In the genomic region with DNA sequence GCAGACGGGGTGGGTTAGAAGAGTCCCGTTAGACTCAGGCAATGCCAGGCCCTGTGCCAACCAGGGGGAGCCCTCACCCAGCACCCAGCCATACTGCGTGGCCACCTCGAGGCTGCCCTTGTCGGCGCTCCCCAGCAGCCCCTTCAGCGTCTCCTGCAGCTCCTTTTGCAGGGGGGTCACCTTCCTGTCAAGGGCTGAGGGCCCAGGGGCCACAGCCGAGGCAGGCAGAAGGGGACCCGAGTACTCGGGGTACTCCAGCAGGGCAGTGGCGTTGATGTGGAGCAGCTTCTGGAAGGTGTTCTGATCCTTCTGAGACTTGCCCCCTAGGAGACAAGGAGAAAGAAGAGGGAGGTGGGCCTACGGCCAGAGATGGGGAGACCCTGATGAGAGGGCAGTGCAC, we compare ENCODE assay signal across 31 cellular contexts. TPM values are rescaled to one million over a fixed set of nuclear protein-coding genes. Genes with fewer than 3 reads are reported as not detected.
"Had no signal": no experiment of that assay in that cellular context is flagged by ENCODE, and none has a peak within 500 bp of the region (broad histone marks: within the 10 kb centered on the region; RNA-seq: fewer than 3 reads in every experiment).

No MANE protein-coding gene starts in this region.

- FAIRE-seq: endothelial cell of umbilical vein, islet of Langerhans had no signal

- H3K27ac ChIP-seq: colonic mucosa, esophagus muscularis mucosa, foreskin keratinocyte, gastroesophageal sphincter, heart left ventricle, left lung, ovary, testis, tibial artery, upper lobe of left lung, vagina had no signal

- H3K4me1 ChIP-seq: colonic mucosa, foreskin keratinocyte, testis, tibial artery had no signal

- H3K4me1 Mint-ChIP-seq: stimulated activated effector memory CD8-positive, alpha-beta T cell treated with anti-CD3 and anti-CD28 coated beads, Interleukin-12 subunit alpha, Interleukin-12 subunit beta, amount 100 ng/mL, for 72 hours had no signal

- H3K9me3 Mint-ChIP-seq: naive thymus-derived CD8-positive, alpha-beta T cell; stimulated activated effector memory CD8-positive, alpha-beta T cell treated with anti-CD3 and anti-CD28 coated beads, Interleukin-12 subunit alpha, Interleukin-12 subunit beta, amount 100 ng/mL, for 72 hours had no signal

- H3K9me3 ChIP-seq: colonic mucosa, esophagus muscularis mucosa, gastroesophageal sphincter, heart left ventricle, left lung, ovary, testis, tibial artery, upper lobe of left lung, vagina had no signal

- H3K4me3 Mint-ChIP-seq: naive thymus-derived CD8-positive, alpha-beta T cell; stimulated activated effector memory CD8-positive, alpha-beta T cell treated with anti-CD3 and anti-CD28 coated beads, Interleukin-12 subunit alpha, Interleukin-12 subunit beta, amount 100 ng/mL, for 72 hours had no signal

- DNase-seq: colonic mucosa; dermis blood vessel endothelial cell; effector memory CD4-positive, alpha-beta T cell; foreskin keratinocyte; heart left ventricle; hippocampal formation; left cardiac atrium; left lung; occipital lobe; stimulated activated CD4-positive, alpha-beta T cell treated with anti-CD3 and anti-CD28 coated beads, Interleukin-2, amount 100 ng/mL, for 24 hours; stimulated activated CD4-positive, alpha-beta T cell treated with anti-CD3 and anti-CD28 coated beads, Interleukin-4, amount 100 ng/mL, for 24 hours; stimulated activated naive CD8-positive, alpha-beta T cell treated with anti-CD3 and anti-CD28 coated beads, Interleukin-15, Interleukin-2, amounts not matched to agents 100 U/mL and 50 U/mL, for 24 hours; substantia nigra; testis; upper lobe of left lung had no signal

- H3K4me3 ChIP-seq: colonic mucosa, esophagus muscularis mucosa, gastroesophageal sphincter, heart left ventricle, left lung, ovary, testis, tibial artery, upper lobe of left lung, vagina had no signal

- H3K27me3 ChIP-seq: colonic mucosa, esophagus muscularis mucosa, foreskin keratinocyte, gastroesophageal sphincter, heart left ventricle, left lung, ovary, testis, tibial artery, upper lobe of left lung, vagina had no signal

- H3K27ac Mint-ChIP-seq: stimulated activated effector memory CD8-positive, alpha-beta T cell treated with anti-CD3 and anti-CD28 coated beads, Interleukin-12 subunit alpha, Interleukin-12 subunit beta, amount 100 ng/mL, for 72 hours had no signal

- H3K27me3 Mint-ChIP-seq: naive thymus-derived CD8-positive, alpha-beta T cell had no signal

- H3K36me3 ChIP-seq: ovary had no signal

RNA-seq across cellular contexts. Expression of a gene that starts 55.8 kb away (rescaled TPM):
- total RNA-seq: chondrocyte; endothelial cell of umbilical vein; epithelial cell of proximal tubule; foreskin keratinocyte; kidney epithelial cell; myocyte; naive thymus-derived CD8-positive, alpha-beta T cell; pulmonary artery endothelial cell had no signal
- polyA plus RNA-seq: endothelial cell of umbilical vein; fibroblast of lung; foreskin keratinocyte; naive thymus-derived CD8-positive, alpha-beta T cell; neural cell had no signal
